In the genomic region with DNA sequence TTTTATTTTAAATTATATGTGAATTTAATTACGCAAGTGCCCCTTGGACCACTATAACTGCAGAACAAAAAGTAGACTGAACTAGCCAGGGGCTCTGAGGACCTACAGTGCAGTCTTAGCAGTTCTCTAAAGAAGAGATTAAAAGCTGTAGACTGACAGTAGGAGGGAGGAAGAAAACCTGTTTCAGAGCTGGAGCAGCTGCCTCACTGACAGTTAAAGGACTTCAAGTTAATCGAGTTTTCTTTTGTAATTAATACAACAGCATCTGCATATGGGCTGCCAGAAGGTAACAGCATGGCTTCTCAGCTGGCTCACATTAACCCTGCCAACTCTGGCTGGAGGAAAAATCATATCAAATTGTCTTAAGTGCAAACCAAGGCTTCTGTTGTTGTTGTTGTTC, we compare ENCODE assay signal across 16 cellular contexts. TPM values are rescaled to one million over a fixed set of nuclear protein-coding genes. Genes with fewer than 3 reads are reported as not detected.
A peak's percentile ranks its signal among the peaks of the same experiment; 100 is the strongest.
DNase-seq lines count a peak whose midpoint lies in the region; ATAC-seq, FAIRE-seq and TF ChIP-seq lines count a peak whose summit lies in the region.
"Had no signal": no experiment of that assay in that cellular context is flagged by ENCODE, and none has a peak within 500 bp of the region (broad histone marks: within the 10 kb centered on the region; RNA-seq: fewer than 3 reads in every experiment).

No MANE protein-coding gene starts in this region.

- peak; percentile 59 for ATAC-seq in left lobe of liver
- ATAC-seq in sciatic nerve: no peak

- TF ChIP-seq POLR2A in stomach (IDR thresholded peaks at IDR 0.05): no peak

- TF ChIP-seq EP300 in stomach (IDR thresholded peaks at IDR 0.05): no peak

- H3K36me3 ChIP-seq in ectodermal cell (ENCODE audit: control insufficient read depth, insufficient read depth, low read length) (peaks cover 3% of the 10 kb centered on the region), stomach (peaks cover 6 to 10% (median 6%) of the 10 kb centered on the region in 4 donors)
- H3K36me3 ChIP-seq: prostate gland, thoracic aorta had no signal

- no peaks in the 10 kb centered on the region for H3K9me3 ChIP-seq in ectodermal cell (ENCODE audit: control insufficient read depth, low read length)
- H3K9me3 ChIP-seq in stomach: no peaks in the 10 kb centered on the region
- H3K9me3 ChIP-seq: MG63, prostate gland, thoracic aorta had no signal

- H3K4me3 ChIP-seq in ectodermal cell (ENCODE audit: insufficient read depth, low read depth, low read length): no peak overlapping the region
- no peak overlapping the region for H3K4me3 ChIP-seq in stomach
- H3K4me3 ChIP-seq: MG63, prostate gland, thoracic aorta had no signal

- peaks cover 41% of the 10 kb centered on the region for H3K4me1 ChIP-seq in ectodermal cell (ENCODE audit: control insufficient read depth, insufficient read depth, low read length)
- H3K4me1 ChIP-seq in stomach: peaks cover 0 to 59% (median 29%) of the 10 kb centered on the region in 4 donors
- H3K4me1 ChIP-seq: prostate gland had no signal

- intact Hi-C loops in sciatic nerve (cut with DNase I): no loop called here
- intact Hi-C loops in stomach (cut with DNase I; ENCODE audit: low total_unique reads): no loop called here

- peak overlapping the region; percentile 11 for H3K27ac ChIP-seq in ectodermal cell (ENCODE audit: insufficient read depth, low read depth, low read length, poor library complexity, severe bottlenecking)
- H3K27ac ChIP-seq in stomach: no peak overlapping the region
- H3K27ac ChIP-seq: prostate gland, thoracic aorta had no signal

- no peaks in the 10 kb centered on the region for H3K27me3 ChIP-seq in ectodermal cell (ENCODE audit: control insufficient read depth, insufficient read depth, low read length, poor library complexity, severe bottlenecking)
- H3K27me3 ChIP-seq in stomach: no peaks in the 10 kb centered on the region
- H3K27me3 ChIP-seq: MG63 had no signal

- DNase-seq in D721Med (ENCODE audit: insufficient read length, low spot score): peak; percentile 45
- peak; percentile 79 for DNase-seq in NCI-H2171 (lab: John Stamatoyannopoulos, UW)
- no peak for DNase-seq in left lobe of liver (ENCODE audit: low spot score)
- DNase-seq in NCI-H526 (lab: John Stamatoyannopoulos, UW): no peak
- no peak for DNase-seq in islet precursor cell
- DNase-seq in sciatic nerve (ENCODE audit: low spot score): no peak
- no peak for DNase-seq in stomach
- DNase-seq: activated CD4-positive, CD25-positive, alpha-beta regulatory T cell treated with anti-CD3 and anti-CD28 coated beads, Interleukin-2, amount 50 U/mL, for 72 hours; activated naive CD8-positive, alpha-beta T cell treated with anti-CD3 and anti-CD28 coated beads, Interleukin-2, amount 10 ng/mL, durations not matched to agents 7 days and 5 days; Calu3; MG63 had no signal

- TF ChIP-seq CTCF in D721Med (IDR thresholded peaks at IDR 0.05; ENCODE audit: insufficient read depth, missing control alignments) (no peak), stomach (IDR thresholded peaks at IDR 0.05) (no peak)

- peak; percentile 90 for FAIRE-seq in D721Med (lab: Jason Lieb, UNC)
- FAIRE-seq: colon, H54 had no signal

- WGBS in ectodermal cell, 2 experiments: 0 to 36% methylated on average over 1 to 2 of the region's 2 CpGs
- 46 to 60% (median 51%) methylated on average over 2 of the region's 2 CpGs for WGBS in stomach, 5 donors

RNA-seq across cellular contexts. Expression of a gene that starts 19.9 kb away (rescaled TPM):
- polyA plus RNA-seq in ectodermal cell (2013, experiment 1 of 4): 13.5 TPM
- polyA plus RNA-seq in ectodermal cell (2013, experiment 2 of 4): 16.0 TPM
- polyA plus RNA-seq in ectodermal cell (2013, experiment 3 of 4): 9.6 TPM
- 10.4 TPM for polyA plus RNA-seq in ectodermal cell (2013, experiment 4 of 4)
- total RNA-seq in left lobe of liver (2.5 TPM), sciatic nerve (16.9 TPM), stomach (10 to 100 TPM in 1 of 5 donors, 1 to 10 TPM in 4; 2.9 to 15.2 (median 5.8) TPM)
- polyA plus RNA-seq in stomach: 1 to 10 TPM; 2.4 to 3.3 (median 2.4) TPM

RNA-seq across cellular contexts. Expression of a gene that starts 36.1 kb away (rescaled TPM):
- 12.9 TPM for polyA plus RNA-seq in ectodermal cell (2013, experiment 1 of 4)
- 13.4 TPM for polyA plus RNA-seq in ectodermal cell (2013, experiment 2 of 4)
- 7.5 TPM for polyA plus RNA-seq in ectodermal cell (2013, experiment 3 of 4)
- polyA plus RNA-seq in ectodermal cell (2013, experiment 4 of 4): 9.7 TPM
- 0.33 TPM for total RNA-seq in left lobe of liver
- 14.8 TPM for total RNA-seq in sciatic nerve
- 1 to 10 TPM in 2 of 5 donors, under 1 TPM in 1, not detected in 2; 0.45 to 3.1 (median 1.4) TPM for total RNA-seq in stomach
- polyA plus RNA-seq in stomach: 1 to 10 TPM in 2 of 3 donors, under 1 TPM in 1; 0.78 to 1.8 (median 1.5) TPM

Comparison
In these comparisons a context has a peak if more than half of its experiments do, and no peak if none do; other contexts are left out.
1. DNase-seq: peak in D721Med (single experiment) and NCI-H2171 (single experiment); none in left lobe of liver (single experiment), NCI-H526 (0 of 2), islet precursor cell (single experiment), sciatic nerve (single experiment) and stomach (single experiment).